15 cellular contexts compared by ENCODE assay signal in genomic region chr4:4426511-4427477, GRCh38. TPM values are rescaled to one million over a fixed set of nuclear protein-coding genes. Genes with fewer than 3 reads are reported as not detected.
DNase-seq lines count a peak whose midpoint lies in the region; ATAC-seq, FAIRE-seq and TF ChIP-seq lines count a peak whose summit lies in the region.
"Had no signal": no experiment of that assay in that cellular context is flagged by ENCODE, and none has a peak within 500 bp of the region (broad histone marks: within the 10 kb centered on the region; RNA-seq: fewer than 3 reads in every experiment).

No MANE protein-coding gene starts in this region.

- no peak for ATAC-seq in left cardiac atrium
- no peak for ATAC-seq in stimulated activated naive CD8-positive, alpha-beta T cell treated with anti-CD3 and anti-CD28 coated beads, Interleukin-15, amount 100 ng/mL, for 72 hours

- no peaks in the 10 kb centered on the region for H3K9me3 ChIP-seq in right atrium auricular region
- H3K9me3 ChIP-seq: Peyer's patch, spleen had no signal

- no peak for TF ChIP-seq CTCF in right atrium auricular region (IDR thresholded peaks at IDR 0.05)
- no peak for TF ChIP-seq CTCF in bronchial epithelial cell (IDR thresholded peaks at IDR 0.05; ENCODE audit: insufficient read depth, low read length, severe bottlenecking)

- DNase-seq in right atrium auricular region (ENCODE audit: low spot score), result peak; percentile 42
- DNase-seq in left cardiac atrium, result no peak
- DNase-seq in bronchial epithelial cell (ENCODE audit: low read depth), result peak; percentile 6
- peak; percentile 85 for DNase-seq in mesenteric fat pad (ENCODE audit: low spot score)
- no peak for DNase-seq in NCI-H2196 (lab: John Stamatoyannopoulos, UW; ENCODE audit: unreplicated experiment)
- DNase-seq in RKO (ENCODE audit: low spot score), result no peak
- no peak for DNase-seq in superior temporal gyrus (ENCODE audit: extremely low spot score)
- no peak for DNase-seq in stimulated activated naive CD8-positive, alpha-beta T cell treated with anti-CD3 and anti-CD28 coated beads, Interleukin-15, amount 100 ng/mL, for 72 hours
- DNase-seq: activated naive CD8-positive, alpha-beta T cell treated with anti-CD3 and anti-CD28 coated beads, Interleukin-2, amount 10 ng/mL, durations not matched to agents 7 days and 5 days; naive B cell; NCI-H2171; spleen; T1000 had no signal

- H3K27ac Mint-ChIP-seq in stimulated activated naive CD8-positive, alpha-beta T cell treated with anti-CD3 and anti-CD28 coated beads, Interleukin-15, amount 100 ng/mL, for 72 hours, result no peak overlapping the region
- H3K27ac Mint-ChIP-seq: activated naive CD8-positive, alpha-beta T cell treated with anti-CD3 and anti-CD28 coated beads, Interleukin-2, amount 10 ng/mL, durations not matched to agents 7 days and 5 days had no signal

- no peaks in the 10 kb centered on the region for H3K27me3 Mint-ChIP-seq in stimulated activated naive CD8-positive, alpha-beta T cell treated with anti-CD3 and anti-CD28 coated beads, Interleukin-15, amount 100 ng/mL, for 72 hours
- H3K27me3 Mint-ChIP-seq: activated naive CD8-positive, alpha-beta T cell treated with anti-CD3 and anti-CD28 coated beads, Interleukin-2, amount 10 ng/mL, durations not matched to agents 7 days and 5 days; naive B cell had no signal

- H3K4me1 Mint-ChIP-seq in stimulated activated naive CD8-positive, alpha-beta T cell treated with anti-CD3 and anti-CD28 coated beads, Interleukin-15, amount 100 ng/mL, for 72 hours, result peaks cover 10% of the 10 kb centered on the region

- no peaks in the 10 kb centered on the region for H3K9me3 Mint-ChIP-seq in stimulated activated naive CD8-positive, alpha-beta T cell treated with anti-CD3 and anti-CD28 coated beads, Interleukin-15, amount 100 ng/mL, for 72 hours
- H3K9me3 Mint-ChIP-seq: activated naive CD8-positive, alpha-beta T cell treated with anti-CD3 and anti-CD28 coated beads, Interleukin-2, amount 10 ng/mL, durations not matched to agents 7 days and 5 days; naive B cell had no signal

- H3K4me1 ChIP-seq in right atrium auricular region, result no peaks in the 10 kb centered on the region
- H3K4me1 ChIP-seq: Peyer's patch had no signal

- peak; percentile 91 for FAIRE-seq in bronchial epithelial cell (lab: Jason Lieb, UNC)
- FAIRE-seq: keratinocyte had no signal

- H3K36me3 ChIP-seq in right atrium auricular region, result peaks cover 21% of the 10 kb centered on the region
- peaks cover 6% of the 10 kb centered on the region for H3K36me3 ChIP-seq in bronchial epithelial cell (ENCODE audit: control insufficient read depth, insufficient read depth, low read length)

- H3K27me3 ChIP-seq in right atrium auricular region, result no peaks in the 10 kb centered on the region
- no peaks in the 10 kb centered on the region for H3K27me3 ChIP-seq in bronchial epithelial cell (ENCODE audit: control insufficient read depth, insufficient read depth, low read length)
- H3K27me3 ChIP-seq: Peyer's patch, spleen had no signal

- H3K4me3 Mint-ChIP-seq in stimulated activated naive CD8-positive, alpha-beta T cell treated with anti-CD3 and anti-CD28 coated beads, Interleukin-15, amount 100 ng/mL, for 72 hours, result no peak overlapping the region
- H3K4me3 Mint-ChIP-seq: activated naive CD8-positive, alpha-beta T cell treated with anti-CD3 and anti-CD28 coated beads, Interleukin-2, amount 10 ng/mL, durations not matched to agents 7 days and 5 days; naive B cell had no signal

- H3K27ac ChIP-seq in right atrium auricular region, result no peak overlapping the region
- H3K27ac ChIP-seq: Peyer's patch had no signal

- intact Hi-C loops in left cardiac atrium (cut with DNase I), result no loop called here

- H3K4me3 ChIP-seq in right atrium auricular region (no peak overlapping the region), bronchial epithelial cell (ENCODE audit: low read depth, low read length) (no peak overlapping the region)
- H3K4me3 ChIP-seq: Peyer's patch, spleen had no signal

RNA-seq across cellular contexts. Expression of gene NSG1, which starts 39.9 kb away (rescaled TPM):
- total RNA-seq in right atrium auricular region, result 10 to 100 TPM; 14.4 to 19.6 TPM
- total RNA-seq in left cardiac atrium, result 10 to 100 TPM; 10.1 to 16.8 TPM
- 2.4 and 4.1 TPM in 2 replicates for total RNA-seq in bronchial epithelial cell
- 0.16 TPM for total RNA-seq in mesenteric fat pad

Comparison
In these comparisons a context has a peak if more than half of its experiments do, and no peak if none do; other contexts are left out.
1. DNase-seq: peak in right atrium auricular region (single experiment), bronchial epithelial cell (single experiment) and mesenteric fat pad (single experiment); none in left cardiac atrium (single experiment), NCI-H2196 (single experiment), RKO (single experiment), superior temporal gyrus (single experiment) and stimulated activated naive CD8-positive, alpha-beta T cell treated with anti-CD3 and anti-CD28 coated beads, Interleukin-15, amount 100 ng/mL, for 72 hours (0 of 2).